Comparison of ENCODE assay signal across 8 cellular contexts in the genomic region with DNA sequence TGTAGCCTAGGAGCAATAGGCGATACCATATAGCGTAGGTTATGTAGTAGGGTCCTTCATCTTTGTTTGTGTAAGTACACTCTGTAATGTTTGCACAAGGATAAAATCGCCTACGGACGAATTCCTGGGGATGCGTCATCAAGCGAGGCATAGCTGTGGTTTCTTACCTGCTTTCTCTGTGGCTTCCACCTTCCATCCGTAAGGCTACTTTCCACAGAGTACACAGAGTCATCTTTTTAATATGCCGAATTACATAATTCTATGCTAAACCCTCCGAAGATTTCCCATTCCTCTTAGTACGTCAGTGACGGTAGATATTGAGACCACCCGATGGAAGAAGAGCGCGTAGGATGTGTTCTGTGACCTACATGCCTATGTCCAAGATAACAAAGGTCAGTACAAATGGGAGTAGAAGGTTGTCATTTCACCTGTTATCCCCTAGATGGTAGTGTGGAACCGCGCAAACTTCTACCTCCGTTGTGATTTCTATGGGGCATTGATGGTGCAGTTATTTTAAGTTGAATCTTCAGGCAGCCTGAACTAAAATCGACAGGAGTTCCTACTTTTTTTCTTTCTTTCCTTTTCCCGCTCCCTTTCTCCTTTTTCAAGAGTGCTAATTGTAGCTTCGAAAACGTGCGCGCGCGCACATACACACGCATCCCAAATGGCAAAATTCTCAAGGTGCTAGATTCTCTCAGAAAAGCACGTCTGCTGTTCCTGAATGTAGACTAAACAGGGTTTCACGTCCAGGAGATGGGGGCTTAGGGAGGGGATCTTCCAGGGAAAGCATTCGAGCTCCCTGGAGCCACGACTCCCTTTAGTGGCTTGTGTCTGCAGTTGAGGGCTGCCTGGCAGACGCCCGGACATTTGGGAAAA.
DNase-seq lines count a peak whose midpoint lies in the region; ATAC-seq and TF ChIP-seq lines count a peak whose summit lies in the region.

No MANE protein-coding gene starts in this region.

- intact Hi-C loops in activated CD4-positive, alpha-beta T cell treated with anti-CD3 and anti-CD28 coated beads for 36 hours (cut with DNase I, micrococcal nuclease), result loop anchor here in 1 of 2 experiments (10.0 kb wide), 1 partner anchor 721 kb away; no protein-coding TSS in a partner anchor
- intact Hi-C loops in mucosa of descending colon (cut with DNase I, micrococcal nuclease), result no loop called here

- POLR2A ChIA-PET in activated CD4-positive, alpha-beta T cell treated with anti-CD3 and anti-CD28 coated beads for 36 hours (lab: Charles Lee), result no interaction called here
- POLR2A ChIA-PET in RWPE1 (lab: Yijun Ruan, JAX; ENCODE audit: low non-redundant PET), result no interaction called here

- no peaks in the 10 kb centered on the region for H3K36me3 ChIP-seq in mucosa of descending colon (ENCODE audit: low read depth)

- H3K4me3 Mint-ChIP-seq in activated CD4-positive, alpha-beta T cell treated with anti-CD3 and anti-CD28 coated beads for 36 hours, result no peak overlapping the region

- peaks cover 3% of the 10 kb centered on the region for H3K9me3 Mint-ChIP-seq in activated CD4-positive, alpha-beta T cell treated with anti-CD3 and anti-CD28 coated beads for 36 hours (ENCODE audit: low read depth)

- H3K36me3 Mint-ChIP-seq in activated CD4-positive, alpha-beta T cell treated with anti-CD3 and anti-CD28 coated beads for 36 hours (ENCODE audit: low read depth), result no peaks in the 10 kb centered on the region

- H3K27ac ChIP-seq in HL-60 (replicated peaks) (no peak overlapping the region), RWPE1 (peak overlapping the region; percentile 78; the same call in 1 of the 2 replicates)

- CTCF ChIA-PET in activated CD4-positive, alpha-beta T cell treated with anti-CD3 and anti-CD28 coated beads for 36 hours (lab: Charles Lee), result interaction anchor here (0.7 to 1.2 kb wide), 3 partner anchors 17 to 800 kb away, joined by 3 read pairs; no protein-coding TSS in a partner anchor
- CTCF ChIA-PET in RWPE1 (lab: Yijun Ruan, JAX), result interaction anchor here (0.5 to 1.5 kb wide), 10 partner anchors 9 to 441 kb away, joined by 3 to 7 read pairs (median 3); no protein-coding TSS in a partner anchor

- H3K27me3 Mint-ChIP-seq in activated CD4-positive, alpha-beta T cell treated with anti-CD3 and anti-CD28 coated beads for 36 hours, result no peaks in the 10 kb centered on the region

- peak; percentile 41 for DNase-seq in activated CD4-positive, alpha-beta T cell treated with anti-CD3 and anti-CD28 coated beads for 36 hours
- no peak for DNase-seq in activated CD4-positive, alpha-beta T cell treated with anti-CD3 and anti-CD28 coated beads, Interleukin-2, amount 50 U/mL, for 1 hour
- DNase-seq in HL-60 (ENCODE audit: low read depth in 1 of 2, low spot score in 1 of 2) (peak; percentile 4 to 41), RWPE1 (ENCODE audit: low spot score) (peak; percentile 81), epithelial cell of proximal tubule (ENCODE audit: low read depth) (peak; percentile 55), mucosa of descending colon (peak in 1 of 3 donors; percentile 21), DMS79 (lab: John Stamatoyannopoulos, UW) (no peak)

- no peak for ATAC-seq in activated CD4-positive, alpha-beta T cell treated with anti-CD3 and anti-CD28 coated beads for 36 hours
- ATAC-seq in GM21528 (IDR thresholded peaks at IDR 0.05; ENCODE audit: low FRiP score, unreplicated experiment), result peak; percentile 97
- ATAC-seq in mucosa of descending colon, result peak; percentile 77

- no peak overlapping the region for H3K4me3 ChIP-seq in HL-60 (replicated peaks; ENCODE audit: insufficient read depth, low read length)
- H3K4me3 ChIP-seq in epithelial cell of proximal tubule (ENCODE audit: low read depth, low read length), result peak overlapping the region; percentile 33
- H3K4me3 ChIP-seq in mucosa of descending colon, result no peak overlapping the region

- no peaks in the 10 kb centered on the region for H3K4me1 Mint-ChIP-seq in activated CD4-positive, alpha-beta T cell treated with anti-CD3 and anti-CD28 coated beads for 36 hours

- H3K27ac Mint-ChIP-seq in activated CD4-positive, alpha-beta T cell treated with anti-CD3 and anti-CD28 coated beads for 36 hours, result no peak overlapping the region

- no peaks in the 10 kb centered on the region for H3K4me1 ChIP-seq in mucosa of descending colon (ENCODE audit: low read depth)

- H3K27me3 ChIP-seq in HL-60 (ENCODE audit: insufficient read depth, poor library complexity, severe bottlenecking), result no peaks in the 10 kb centered on the region

- peak; percentile 51 for TF ChIP-seq CTCF in HL-60 (IDR thresholded peaks at IDR 0.05; ENCODE audit: insufficient read depth, low read length)
- peak; percentile 79 for TF ChIP-seq CTCF in RWPE1 (conservative IDR thresholded peaks at IDR 0.05; ENCODE audit: low read depth)
- TF ChIP-seq CTCF in epithelial cell of proximal tubule (conservative IDR thresholded peaks at IDR 0.05; ENCODE audit: low read depth, low read length), result peak; percentile 82
- TF ChIP-seq CTCF in mucosa of descending colon (IDR thresholded peaks at IDR 0.05), result peak; percentile 26

- H3K9me3 ChIP-seq in mucosa of descending colon, result no peaks in the 10 kb centered on the region

Comparison
In these comparisons a context has a peak if more than half of its experiments do, and no peak if none do; other contexts are left out.
1. DNase-seq: peak in activated CD4-positive, alpha-beta T cell treated with anti-CD3 and anti-CD28 coated beads for 36 hours (single experiment), HL-60 (2 of 2), RWPE1 (single experiment) and epithelial cell of proximal tubule (single experiment); none in activated CD4-positive, alpha-beta T cell treated with anti-CD3 and anti-CD28 coated beads, Interleukin-2, amount 50 U/mL, for 1 hour (single experiment) and DMS79 (single experiment).
2. CTCF ChIP-seq: peak in every context shown above with its lines; median percentile 82 in epithelial cell of proximal tubule; 79 in RWPE1; 51 in HL-60; 26 in mucosa of descending colon.